1 cellular context compared by ENCODE assay signal in the genomic region with DNA sequence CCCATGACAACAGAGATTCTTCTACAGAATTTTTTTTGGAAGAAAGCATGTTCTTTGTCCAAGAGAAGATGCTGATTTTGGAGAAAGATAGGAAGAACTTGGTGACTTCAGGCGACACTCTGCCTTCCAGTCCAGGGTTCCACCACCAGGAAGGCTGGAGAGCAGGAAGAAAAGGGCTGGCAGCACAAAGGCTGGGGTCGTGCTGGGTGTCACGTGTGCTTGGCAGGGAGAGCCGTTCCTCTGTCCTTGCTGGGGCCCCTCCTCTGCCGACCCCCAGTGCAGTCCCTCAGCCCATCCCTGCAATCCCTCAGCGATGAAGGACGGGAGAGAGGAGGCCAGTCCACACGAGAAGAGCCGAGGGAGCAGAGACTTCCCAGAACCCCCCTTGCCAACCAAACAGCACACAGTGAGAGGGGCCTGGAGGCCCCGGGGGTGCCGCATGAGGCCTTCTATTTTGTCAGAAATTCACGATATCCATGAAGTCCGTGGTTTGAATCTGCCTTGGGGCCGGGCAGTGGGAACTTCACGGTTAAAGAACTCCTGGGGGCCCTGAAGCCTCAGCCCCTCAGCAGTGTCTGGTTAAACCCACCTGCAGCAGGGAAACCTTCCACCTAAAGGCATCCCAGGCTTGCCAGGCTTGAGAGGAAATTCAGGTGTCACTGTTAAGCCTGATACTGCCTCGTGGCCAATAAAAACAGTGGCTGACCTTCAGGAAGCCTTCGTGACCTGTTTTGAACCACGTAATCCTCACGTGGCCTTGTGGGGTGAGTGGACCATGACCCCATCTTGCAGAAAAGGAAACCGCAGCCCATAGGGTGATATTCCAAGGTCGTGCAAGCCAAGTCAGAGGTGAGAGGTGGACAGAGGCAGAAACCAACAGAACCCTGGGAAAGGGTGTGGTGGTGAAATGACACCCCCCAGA.
TF ChIP-seq lines count a peak whose summit lies in the region.

No MANE protein-coding gene starts in this region.

TF ChIP-seq in HepG2, 621 proteins besides CTCF, POLR2A, EP300 and RAD21 (continues in another document):
- TF ChIP-seq GATAD1 (CRISPR knock-in tag; IDR thresholded peaks at IDR 0.05), result peak; percentile 32; the same call in 1 of the 2 replicates
- no peak for TF ChIP-seq KLF6 (CRISPR knock-in tag; IDR thresholded peaks at IDR 0.05)
- TF ChIP-seq ZNF746 (CRISPR knock-in tag; IDR thresholded peaks at IDR 0.05), result peak; percentile 47; the same call in 1 of the 2 replicates
- TF ChIP-seq IKZF5 (CRISPR knock-in tag; IDR thresholded peaks at IDR 0.05), result peak; percentile 64
- peak; percentile 69; the same call in 1 of the 2 replicates for TF ChIP-seq HINFP (CRISPR knock-in tag; IDR thresholded peaks at IDR 0.05; ENCODE audit: low read depth)
- no peak for TF ChIP-seq DZIP1 (CRISPR knock-in tag; IDR thresholded peaks at IDR 0.05)
- peak; percentile 46; the same call in 1 of the 2 replicates for TF ChIP-seq FOXP4 (CRISPR knock-in tag; IDR thresholded peaks at IDR 0.05)
- TF ChIP-seq ZNF225 (CRISPR knock-in tag; IDR thresholded peaks at IDR 0.05), result no peak
- TF ChIP-seq ZNF780A (CRISPR knock-in tag; IDR thresholded peaks at IDR 0.05), result no peak
- TF ChIP-seq ZNF20 (CRISPR knock-in tag; IDR thresholded peaks at IDR 0.05), result no peak
- TF ChIP-seq, protein P1, sequence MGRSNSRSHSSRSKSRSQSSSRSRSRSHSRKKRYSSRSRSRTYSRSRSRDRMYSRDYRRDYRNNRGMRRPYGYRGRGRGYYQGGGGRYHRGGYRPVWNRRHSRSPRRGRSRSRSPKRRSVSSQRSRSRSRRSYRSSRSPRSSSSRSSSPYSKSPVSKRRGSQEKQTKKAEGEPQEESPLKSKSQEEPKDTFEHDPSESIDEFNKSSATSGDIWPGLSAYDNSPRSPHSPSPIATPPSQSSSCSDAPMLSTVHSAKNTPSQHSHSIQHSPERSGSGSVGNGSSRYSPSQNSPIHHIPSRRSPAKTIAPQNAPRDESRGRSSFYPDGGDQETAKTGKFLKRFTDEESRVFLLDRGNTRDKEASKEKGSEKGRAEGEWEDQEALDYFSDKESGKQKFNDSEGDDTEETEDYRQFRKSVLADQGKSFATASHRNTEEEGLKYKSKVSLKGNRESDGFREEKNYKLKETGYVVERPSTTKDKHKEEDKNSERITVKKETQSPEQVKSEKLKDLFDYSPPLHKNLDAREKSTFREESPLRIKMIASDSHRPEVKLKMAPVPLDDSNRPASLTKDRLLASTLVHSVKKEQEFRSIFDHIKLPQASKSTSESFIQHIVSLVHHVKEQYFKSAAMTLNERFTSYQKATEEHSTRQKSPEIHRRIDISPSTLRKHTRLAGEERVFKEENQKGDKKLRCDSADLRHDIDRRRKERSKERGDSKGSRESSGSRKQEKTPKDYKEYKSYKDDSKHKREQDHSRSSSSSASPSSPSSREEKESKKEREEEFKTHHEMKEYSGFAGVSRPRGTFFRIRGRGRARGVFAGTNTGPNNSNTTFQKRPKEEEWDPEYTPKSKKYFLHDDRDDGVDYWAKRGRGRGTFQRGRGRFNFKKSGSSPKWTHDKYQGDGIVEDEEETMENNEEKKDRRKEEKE (IDR thresholded peaks at IDR 0.05), result no peak
- no peak for TF ChIP-seq TRIM24 (CRISPR knock-in tag; IDR thresholded peaks at IDR 0.05)
- TF ChIP-seq, protein P2, sequence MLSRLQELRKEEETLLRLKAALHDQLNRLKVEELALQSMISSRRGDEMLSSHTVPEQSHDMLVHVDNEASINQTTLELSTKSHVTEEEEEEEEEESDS (CRISPR knock-in tag; IDR thresholded peaks at IDR 0.05; ENCODE audit: borderline replicate concordance), result no peak
- no peak for TF ChIP-seq MED13 (CRISPR knock-in tag; IDR thresholded peaks at IDR 0.05)
- no peak for TF ChIP-seq ZNF644 (CRISPR knock-in tag; IDR thresholded peaks at IDR 0.05; ENCODE audit: low read depth)
- TF ChIP-seq STAT6 (CRISPR knock-in tag; IDR thresholded peaks at IDR 0.05; ENCODE audit: borderline replicate concordance), result 0 out of 2 replicates have a peak, but pooled peaks have one; percentile 38
- TF ChIP-seq MIER3 (CRISPR knock-in tag; IDR thresholded peaks at IDR 0.05; ENCODE audit: borderline replicate concordance), result peak; percentile 72; the same call in 1 of the 2 replicates
- TF ChIP-seq TOE1 (CRISPR knock-in tag; IDR thresholded peaks at IDR 0.05), result no peak
- no peak for TF ChIP-seq EZH2 (conservative IDR thresholded peaks at IDR 0.05; ENCODE audit: low read depth, low read length)
- peak; percentile 97 for TF ChIP-seq MLX (CRISPR knock-in tag; IDR thresholded peaks at IDR 0.05)
- TF ChIP-seq ZSCAN29 (CRISPR knock-in tag; conservative IDR thresholded peaks at IDR 0.05), result 0 out of 2 replicates have a peak, but pooled peaks have one; percentile 26
- TF ChIP-seq, protein P3, sequence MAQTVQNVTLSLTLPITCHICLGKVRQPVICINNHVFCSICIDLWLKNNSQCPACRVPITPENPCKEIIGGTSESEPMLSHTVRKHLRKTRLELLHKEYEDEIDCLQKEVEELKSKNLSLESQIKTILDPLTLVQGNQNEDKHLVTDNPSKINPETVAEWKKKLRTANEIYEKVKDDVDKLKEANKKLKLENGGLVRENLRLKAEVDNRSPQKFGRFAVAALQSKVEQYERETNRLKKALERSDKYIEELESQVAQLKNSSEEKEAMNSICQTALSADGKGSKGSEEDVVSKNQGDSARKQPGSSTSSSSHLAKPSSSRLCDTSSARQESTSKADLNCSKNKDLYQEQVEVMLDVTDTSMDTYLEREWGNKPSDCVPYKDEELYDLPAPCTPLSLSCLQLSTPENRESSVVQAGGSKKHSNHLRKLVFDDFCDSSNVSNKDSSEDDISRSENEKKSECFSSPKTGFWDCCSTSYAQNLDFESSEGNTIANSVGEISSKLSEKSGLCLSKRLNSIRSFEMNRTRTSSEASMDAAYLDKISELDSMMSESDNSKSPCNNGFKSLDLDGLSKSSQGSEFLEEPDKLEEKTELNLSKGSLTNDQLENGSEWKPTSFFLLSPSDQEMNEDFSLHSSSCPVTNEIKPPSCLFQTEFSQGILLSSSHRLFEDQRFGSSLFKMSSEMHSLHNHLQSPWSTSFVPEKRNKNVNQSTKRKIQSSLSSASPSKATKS (CRISPR knock-in tag; IDR thresholded peaks at IDR 0.05), result no peak
- TF ChIP-seq BHLHE40 (IDR thresholded peaks at IDR 0.05; ENCODE audit: low read length), result peak; percentile 73; the same call in 1 of the 2 replicates
- TF ChIP-seq ELK4 (CRISPR knock-in tag; IDR thresholded peaks at IDR 0.05; ENCODE audit: borderline replicate concordance), result no peak
- TF ChIP-seq RFXAP (CRISPR knock-in tag; IDR thresholded peaks at IDR 0.05; ENCODE audit: borderline replicate concordance), result no peak
- no peak for TF ChIP-seq ZNF782 (CRISPR knock-in tag; IDR thresholded peaks at IDR 0.05; ENCODE audit: borderline replicate concordance)
- TF ChIP-seq ETV5 (CRISPR knock-in tag; IDR thresholded peaks at IDR 0.05; ENCODE audit: borderline replicate concordance), result peak; percentile 44; the same call in 1 of the 2 replicates
- no peak for TF ChIP-seq ZNF777 (CRISPR knock-in tag; IDR thresholded peaks at IDR 0.05)
- peak; percentile 77; the same call in 1 of the 2 replicates for TF ChIP-seq ERF (CRISPR knock-in tag; IDR thresholded peaks at IDR 0.05)
- peak; percentile 87; the same call in 1 of the 2 replicates for TF ChIP-seq THRA (CRISPR knock-in tag; IDR thresholded peaks at IDR 0.05; ENCODE audit: borderline replicate concordance)
- TF ChIP-seq ZNF557 (CRISPR knock-in tag; IDR thresholded peaks at IDR 0.05), result 0 out of 2 replicates have a peak, but pooled peaks have one; percentile 36
- TF ChIP-seq THYN1 (CRISPR knock-in tag; IDR thresholded peaks at IDR 0.05; ENCODE audit: borderline replicate concordance, low read depth), result no peak
